In the genomic region with DNA sequence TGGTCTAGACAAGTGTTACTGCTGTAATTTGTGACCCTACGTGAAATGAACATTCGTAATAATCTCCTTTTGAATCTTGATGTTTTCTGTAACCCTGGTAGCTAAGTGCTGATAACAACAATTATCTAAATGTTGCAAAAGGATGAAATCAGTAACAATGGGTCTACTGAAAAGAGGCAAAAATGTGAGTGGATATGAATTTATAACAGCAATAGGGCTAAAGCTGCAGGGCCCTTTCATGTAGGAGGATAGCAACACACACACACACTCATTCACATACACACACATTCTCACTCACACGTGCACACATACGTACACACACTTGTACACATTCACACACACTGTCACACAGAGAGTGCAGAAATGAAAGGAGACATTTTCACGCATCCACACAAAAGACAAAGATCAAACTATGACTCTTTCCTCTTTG, we compare ENCODE assay signal across 1 cellular context.
TF ChIP-seq lines count a peak whose summit lies in the region.

No MANE protein-coding gene starts in this region.

TF ChIP-seq in K562, 482 proteins besides CTCF, POLR2A, EP300 and RAD21 (continued from another document and continues in another):
- TF ChIP-seq NR2C1 (IDR thresholded peaks at IDR 0.05) (no peak), NR2C1 (tag; IDR thresholded peaks at IDR 0.05) (peak; percentile 22), TBP (optimal IDR thresholded peaks at IDR 0.05; ENCODE audit: low read depth, low read length) (no peak), SP1 (CRISPR knock-in tag; IDR thresholded peaks at IDR 0.05) (no peak), HLTF (IDR thresholded peaks at IDR 0.05) (no peak; the same call in 1 of the 2 replicates), CEBPG (CRISPR knock-in tag; IDR thresholded peaks at IDR 0.05) (no peak; the same call in 1 of the 2 replicates), CEBPG (tag; conservative IDR thresholded peaks at IDR 0.05 in 1 of 2, IDR thresholded peaks at IDR 0.05 in 1 of 2) (peak in 1 of 2 experiments; percentile 4; a peak in 1 of 4 replicates), ZNF586 (CRISPR knock-in tag; conservative IDR thresholded peaks at IDR 0.05) (no peak), BACH1 (tag; IDR thresholded peaks at IDR 0.05) (peak; percentile 63; the same call in 1 of the 2 replicates), L3MBTL2 (IDR thresholded peaks at IDR 0.05) (no peak), FOXM1 (IDR thresholded peaks at IDR 0.05; ENCODE audit: low read depth) (no peak), FOXM1 (CRISPR knock-in tag; IDR thresholded peaks at IDR 0.05; ENCODE audit: low read depth) (no peak), ILF3 (IDR thresholded peaks at IDR 0.05; ENCODE audit: borderline replicate concordance) (no peak), CHD2 (IDR thresholded peaks at IDR 0.05; ENCODE audit: low read depth, low read length) (no peak), LCOR (CRISPR knock-in tag; IDR thresholded peaks at IDR 0.05) (no peak), KDM5B (IDR thresholded peaks at IDR 0.05; ENCODE audit: insufficient replicate concordance, low read depth, low read length) (no peak), TEAD1 (CRISPR knock-in tag; IDR thresholded peaks at IDR 0.05) (peak in 1 of 2 experiments; percentile 77; a peak in 2 of 4 replicates), OTX1 (CRISPR knock-in tag; IDR thresholded peaks at IDR 0.05) (peak; percentile 99), NR2F6 (CRISPR knock-in tag; IDR thresholded peaks at IDR 0.05) (0 out of 2 replicates have a peak, but pooled peaks have one; percentile 30), PHB (CRISPR knock-in tag; IDR thresholded peaks at IDR 0.05) (0 out of 2 replicates have a peak, but pooled peaks have one; percentile 59), MAZ (CRISPR knock-in tag; conservative IDR thresholded peaks at IDR 0.05 in 1 of 2, IDR thresholded peaks at IDR 0.05 in 1 of 2) (peak in 1 of 2 experiments; percentile 78; a peak in 2 of 4 replicates), ZNF41 (CRISPR knock-in tag; conservative IDR thresholded peaks at IDR 0.05) (peak; percentile 65; the same call in 1 of the 2 replicates), HIVEP1 (CRISPR knock-in tag; IDR thresholded peaks at IDR 0.05) (peak; percentile 49; the same call in 1 of the 2 replicates), PRMT5 (CRISPR knock-in tag; IDR thresholded peaks at IDR 0.05) (no peak), HDAC3 (IDR thresholded peaks at IDR 0.05; ENCODE audit: borderline replicate concordance, partially characterized antibody) (no peak), JUNB (CRISPR knock-in tag; conservative IDR thresholded peaks at IDR 0.05) (0 out of 2 replicates have a peak, but pooled peaks have one; percentile 14), POLR2H (tag; IDR thresholded peaks at IDR 0.05; ENCODE audit: low read depth) (peak; percentile 94), ELF1 (tag; IDR thresholded peaks at IDR 0.05) (0 out of 2 replicates have a peak, but pooled peaks have one; percentile 8), SNRNP70 (optimal IDR thresholded peaks at IDR 0.05; ENCODE audit: low read depth, low read length) (no peak), TOE1 (IDR thresholded peaks at IDR 0.05; ENCODE audit: borderline replicate concordance) (0 out of 2 replicates have a peak, but pooled peaks have one; percentile 23), TOE1 (CRISPR knock-in tag; IDR thresholded peaks at IDR 0.05; ENCODE audit: borderline replicate concordance, low read depth) (no peak), HDAC6 (IDR thresholded peaks at IDR 0.05; ENCODE audit: low read depth, low read length) (no peak), ETV5 (CRISPR knock-in tag; IDR thresholded peaks at IDR 0.05; ENCODE audit: low read depth) (no peak), DIDO1 (tag; IDR thresholded peaks at IDR 0.05; ENCODE audit: low read depth) (0 out of 2 replicates have a peak, but pooled peaks have one; percentile 33), NFXL1 (CRISPR knock-in tag; IDR thresholded peaks at IDR 0.05) (peak; percentile 72; the same call in 1 of the 2 replicates), ZSCAN32 (CRISPR knock-in tag; IDR thresholded peaks at IDR 0.05) (peak; percentile 69), HDAC2 (IDR thresholded peaks at IDR 0.05) (0 out of 2 replicates have a peak, but pooled peaks have one; percentile 13), SMAD1 (IDR thresholded peaks at IDR 0.05; ENCODE audit: low read depth, low read length, partially characterized antibody) (no peak), KLF6 (CRISPR knock-in tag; IDR thresholded peaks at IDR 0.05; ENCODE audit: borderline replicate concordance) (peak; percentile 58; the same call in 1 of the 2 replicates), FOXJ2 (tag; IDR thresholded peaks at IDR 0.05) (peak; percentile 98)
- TF ChIP-seq, protein P1, sequence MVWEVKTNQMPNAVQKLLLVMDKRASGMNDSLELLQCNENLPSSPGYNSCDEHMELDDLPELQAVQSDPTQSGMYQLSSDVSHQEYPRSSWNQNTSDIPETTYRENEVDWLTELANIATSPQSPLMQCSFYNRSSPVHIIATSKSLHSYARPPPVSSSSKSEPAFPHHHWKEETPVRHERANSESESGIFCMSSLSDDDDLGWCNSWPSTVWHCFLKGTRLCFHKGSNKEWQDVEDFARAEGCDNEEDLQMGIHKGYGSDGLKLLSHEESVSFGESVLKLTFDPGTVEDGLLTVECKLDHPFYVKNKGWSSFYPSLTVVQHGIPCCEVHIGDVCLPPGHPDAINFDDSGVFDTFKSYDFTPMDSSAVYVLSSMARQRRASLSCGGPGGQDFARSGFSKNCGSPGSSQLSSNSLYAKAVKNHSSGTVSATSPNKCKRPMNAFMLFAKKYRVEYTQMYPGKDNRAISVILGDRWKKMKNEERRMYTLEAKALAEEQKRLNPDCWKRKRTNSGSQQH (CRISPR knock-in tag; IDR thresholded peaks at IDR 0.05): peak; percentile 98
- TF ChIP-seq, protein P2, sequence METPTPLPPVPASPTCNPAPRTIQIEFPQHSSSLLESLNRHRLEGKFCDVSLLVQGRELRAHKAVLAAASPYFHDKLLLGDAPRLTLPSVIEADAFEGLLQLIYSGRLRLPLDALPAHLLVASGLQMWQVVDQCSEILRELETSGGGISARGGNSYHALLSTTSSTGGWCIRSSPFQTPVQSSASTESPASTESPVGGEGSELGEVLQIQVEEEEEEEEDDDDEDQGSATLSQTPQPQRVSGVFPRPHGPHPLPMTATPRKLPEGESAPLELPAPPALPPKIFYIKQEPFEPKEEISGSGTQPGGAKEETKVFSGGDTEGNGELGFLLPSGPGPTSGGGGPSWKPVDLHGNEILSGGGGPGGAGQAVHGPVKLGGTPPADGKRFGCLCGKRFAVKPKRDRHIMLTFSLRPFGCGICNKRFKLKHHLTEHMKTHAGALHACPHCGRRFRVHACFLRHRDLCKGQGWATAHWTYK (CRISPR knock-in tag; IDR thresholded peaks at IDR 0.05): peak; percentile 92
- TF ChIP-seq, protein P3, sequence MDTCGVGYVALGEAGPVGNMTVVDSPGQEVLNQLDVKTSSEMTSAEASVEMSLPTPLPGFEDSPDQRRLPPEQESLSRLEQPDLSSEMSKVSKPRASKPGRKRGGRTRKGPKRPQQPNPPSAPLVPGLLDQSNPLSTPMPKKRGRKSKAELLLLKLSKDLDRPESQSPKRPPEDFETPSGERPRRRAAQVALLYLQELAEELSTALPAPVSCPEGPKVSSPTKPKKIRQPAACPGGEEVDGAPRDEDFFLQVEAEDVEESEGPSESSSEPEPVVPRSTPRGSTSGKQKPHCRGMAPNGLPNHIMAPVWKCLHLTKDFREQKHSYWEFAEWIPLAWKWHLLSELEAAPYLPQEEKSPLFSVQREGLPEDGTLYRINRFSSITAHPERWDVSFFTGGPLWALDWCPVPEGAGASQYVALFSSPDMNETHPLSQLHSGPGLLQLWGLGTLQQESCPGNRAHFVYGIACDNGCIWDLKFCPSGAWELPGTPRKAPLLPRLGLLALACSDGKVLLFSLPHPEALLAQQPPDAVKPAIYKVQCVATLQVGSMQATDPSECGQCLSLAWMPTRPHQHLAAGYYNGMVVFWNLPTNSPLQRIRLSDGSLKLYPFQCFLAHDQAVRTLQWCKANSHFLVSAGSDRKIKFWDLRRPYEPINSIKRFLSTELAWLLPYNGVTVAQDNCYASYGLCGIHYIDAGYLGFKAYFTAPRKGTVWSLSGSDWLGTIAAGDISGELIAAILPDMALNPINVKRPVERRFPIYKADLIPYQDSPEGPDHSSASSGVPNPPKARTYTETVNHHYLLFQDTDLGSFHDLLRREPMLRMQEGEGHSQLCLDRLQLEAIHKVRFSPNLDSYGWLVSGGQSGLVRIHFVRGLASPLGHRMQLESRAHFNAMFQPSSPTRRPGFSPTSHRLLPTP (IDR thresholded peaks at IDR 0.05; ENCODE audit: borderline replicate concordance, extremely low read depth, insufficient read length): no peak
- TF ChIP-seq, protein P4, sequence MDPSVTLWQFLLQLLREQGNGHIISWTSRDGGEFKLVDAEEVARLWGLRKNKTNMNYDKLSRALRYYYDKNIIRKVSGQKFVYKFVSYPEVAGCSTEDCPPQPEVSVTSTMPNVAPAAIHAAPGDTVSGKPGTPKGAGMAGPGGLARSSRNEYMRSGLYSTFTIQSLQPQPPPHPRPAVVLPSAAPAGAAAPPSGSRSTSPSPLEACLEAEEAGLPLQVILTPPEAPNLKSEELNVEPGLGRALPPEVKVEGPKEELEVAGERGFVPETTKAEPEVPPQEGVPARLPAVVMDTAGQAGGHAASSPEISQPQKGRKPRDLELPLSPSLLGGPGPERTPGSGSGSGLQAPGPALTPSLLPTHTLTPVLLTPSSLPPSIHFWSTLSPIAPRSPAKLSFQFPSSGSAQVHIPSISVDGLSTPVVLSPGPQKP (CRISPR knock-in tag; IDR thresholded peaks at IDR 0.05): no peak
- TF ChIP-seq, protein P5, sequence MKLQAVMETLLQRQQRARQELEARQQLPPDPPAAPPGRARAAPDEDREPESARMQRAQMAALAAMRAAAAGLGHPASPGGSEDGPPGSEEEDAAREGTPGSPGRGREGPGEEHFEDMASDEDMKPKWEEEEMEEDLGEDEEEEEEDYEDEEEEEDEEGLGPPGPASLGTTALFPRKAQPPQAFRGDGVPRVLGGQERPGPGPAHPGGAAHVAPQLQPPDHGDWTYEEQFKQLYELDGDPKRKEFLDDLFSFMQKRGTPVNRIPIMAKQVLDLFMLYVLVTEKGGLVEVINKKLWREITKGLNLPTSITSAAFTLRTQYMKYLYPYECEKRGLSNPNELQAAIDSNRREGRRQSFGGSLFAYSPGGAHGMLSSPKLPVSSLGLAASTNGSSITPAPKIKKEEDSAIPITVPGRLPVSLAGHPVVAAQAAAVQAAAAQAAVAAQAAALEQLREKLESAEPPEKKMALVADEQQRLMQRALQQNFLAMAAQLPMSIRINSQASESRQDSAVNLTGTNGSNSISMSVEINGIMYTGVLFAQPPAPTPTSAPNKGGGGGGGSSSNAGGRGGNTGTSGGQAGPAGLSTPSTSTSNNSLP (IDR thresholded peaks at IDR 0.05; ENCODE audit: borderline replicate concordance, low read depth, low read length): no peak
- TF ChIP-seq, protein P6, sequence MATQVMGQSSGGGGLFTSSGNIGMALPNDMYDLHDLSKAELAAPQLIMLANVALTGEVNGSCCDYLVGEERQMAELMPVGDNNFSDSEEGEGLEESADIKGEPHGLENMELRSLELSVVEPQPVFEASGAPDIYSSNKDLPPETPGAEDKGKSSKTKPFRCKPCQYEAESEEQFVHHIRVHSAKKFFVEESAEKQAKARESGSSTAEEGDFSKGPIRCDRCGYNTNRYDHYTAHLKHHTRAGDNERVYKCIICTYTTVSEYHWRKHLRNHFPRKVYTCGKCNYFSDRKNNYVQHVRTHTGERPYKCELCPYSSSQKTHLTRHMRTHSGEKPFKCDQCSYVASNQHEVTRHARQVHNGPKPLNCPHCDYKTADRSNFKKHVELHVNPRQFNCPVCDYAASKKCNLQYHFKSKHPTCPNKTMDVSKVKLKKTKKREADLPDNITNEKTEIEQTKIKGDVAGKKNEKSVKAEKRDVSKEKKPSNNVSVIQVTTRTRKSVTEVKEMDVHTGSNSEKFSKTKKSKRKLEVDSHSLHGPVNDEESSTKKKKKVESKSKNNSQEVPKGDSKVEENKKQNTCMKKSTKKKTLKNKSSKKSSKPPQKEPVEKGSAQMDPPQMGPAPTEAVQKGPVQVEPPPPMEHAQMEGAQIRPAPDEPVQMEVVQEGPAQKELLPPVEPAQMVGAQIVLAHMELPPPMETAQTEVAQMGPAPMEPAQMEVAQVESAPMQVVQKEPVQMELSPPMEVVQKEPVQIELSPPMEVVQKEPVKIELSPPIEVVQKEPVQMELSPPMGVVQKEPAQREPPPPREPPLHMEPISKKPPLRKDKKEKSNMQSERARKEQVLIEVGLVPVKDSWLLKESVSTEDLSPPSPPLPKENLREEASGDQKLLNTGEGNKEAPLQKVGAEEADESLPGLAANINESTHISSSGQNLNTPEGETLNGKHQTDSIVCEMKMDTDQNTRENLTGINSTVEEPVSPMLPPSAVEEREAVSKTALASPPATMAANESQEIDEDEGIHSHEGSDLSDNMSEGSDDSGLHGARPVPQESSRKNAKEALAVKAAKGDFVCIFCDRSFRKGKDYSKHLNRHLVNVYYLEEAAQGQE (CRISPR knock-in tag; IDR thresholded peaks at IDR 0.05; ENCODE audit: low read depth): no peak
- TF ChIP-seq, protein P7, sequence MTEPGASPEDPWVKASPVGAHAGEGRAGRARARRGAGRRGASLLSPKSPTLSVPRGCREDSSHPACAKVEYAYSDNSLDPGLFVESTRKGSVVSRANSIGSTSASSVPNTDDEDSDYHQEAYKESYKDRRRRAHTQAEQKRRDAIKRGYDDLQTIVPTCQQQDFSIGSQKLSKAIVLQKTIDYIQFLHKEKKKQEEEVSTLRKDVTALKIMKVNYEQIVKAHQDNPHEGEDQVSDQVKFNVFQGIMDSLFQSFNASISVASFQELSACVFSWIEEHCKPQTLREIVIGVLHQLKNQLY (CRISPR knock-in tag; conservative IDR thresholded peaks at IDR 0.05): peak in 1 of 2 experiments; percentile 88; a peak in 1 of 4 replicates
- TF ChIP-seq, protein P8, sequence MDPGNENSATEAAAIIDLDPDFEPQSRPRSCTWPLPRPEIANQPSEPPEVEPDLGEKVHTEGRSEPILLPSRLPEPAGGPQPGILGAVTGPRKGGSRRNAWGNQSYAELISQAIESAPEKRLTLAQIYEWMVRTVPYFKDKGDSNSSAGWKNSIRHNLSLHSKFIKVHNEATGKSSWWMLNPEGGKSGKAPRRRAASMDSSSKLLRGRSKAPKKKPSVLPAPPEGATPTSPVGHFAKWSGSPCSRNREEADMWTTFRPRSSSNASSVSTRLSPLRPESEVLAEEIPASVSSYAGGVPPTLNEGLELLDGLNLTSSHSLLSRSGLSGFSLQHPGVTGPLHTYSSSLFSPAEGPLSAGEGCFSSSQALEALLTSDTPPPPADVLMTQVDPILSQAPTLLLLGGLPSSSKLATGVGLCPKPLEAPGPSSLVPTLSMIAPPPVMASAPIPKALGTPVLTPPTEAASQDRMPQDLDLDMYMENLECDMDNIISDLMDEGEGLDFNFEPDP (CRISPR knock-in tag; IDR thresholded peaks at IDR 0.05): peak; percentile 70; the same call in 1 of the 2 replicates
- TF ChIP-seq, protein P9, sequence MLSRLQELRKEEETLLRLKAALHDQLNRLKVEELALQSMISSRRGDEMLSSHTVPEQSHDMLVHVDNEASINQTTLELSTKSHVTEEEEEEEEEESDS (CRISPR knock-in tag; IDR thresholded peaks at IDR 0.05): 0 out of 2 replicates have a peak, but pooled peaks have one; percentile 34
- TF ChIP-seq, protein P10, sequence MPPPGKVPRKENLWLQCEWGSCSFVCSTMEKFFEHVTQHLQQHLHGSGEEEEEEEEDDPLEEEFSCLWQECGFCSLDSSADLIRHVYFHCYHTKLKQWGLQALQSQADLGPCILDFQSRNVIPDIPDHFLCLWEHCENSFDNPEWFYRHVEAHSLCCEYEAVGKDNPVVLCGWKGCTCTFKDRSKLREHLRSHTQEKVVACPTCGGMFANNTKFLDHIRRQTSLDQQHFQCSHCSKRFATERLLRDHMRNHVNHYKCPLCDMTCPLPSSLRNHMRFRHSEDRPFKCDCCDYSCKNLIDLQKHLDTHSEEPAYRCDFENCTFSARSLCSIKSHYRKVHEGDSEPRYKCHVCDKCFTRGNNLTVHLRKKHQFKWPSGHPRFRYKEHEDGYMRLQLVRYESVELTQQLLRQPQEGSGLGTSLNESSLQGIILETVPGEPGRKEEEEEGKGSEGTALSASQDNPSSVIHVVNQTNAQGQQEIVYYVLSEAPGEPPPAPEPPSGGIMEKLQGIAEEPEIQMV (tag; conservative IDR thresholded peaks at IDR 0.05; ENCODE audit: low read depth): 0 out of 2 replicates have a peak, but pooled peaks have one; percentile 4
